Comparison of ENCODE assay signal across 8 cellular contexts in the genomic region with DNA sequence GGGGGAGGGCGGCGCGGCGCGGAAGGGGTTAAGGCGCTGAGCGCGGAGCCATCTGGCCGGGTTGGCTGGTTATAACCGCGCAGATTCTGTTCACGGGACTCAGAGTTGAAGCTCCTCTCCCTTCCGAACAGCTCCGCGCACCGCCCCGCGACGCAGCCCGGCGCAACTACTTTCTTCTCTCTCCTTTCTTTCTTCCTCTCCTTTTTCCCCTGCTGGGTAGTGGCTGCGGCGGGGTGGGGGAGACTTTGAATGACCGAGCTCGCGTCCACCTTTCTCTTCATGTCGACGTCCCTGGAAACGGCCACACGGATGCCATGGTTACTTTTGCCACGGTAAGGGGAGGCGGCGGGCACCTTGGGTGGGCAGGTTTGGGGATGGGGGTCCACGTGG. TPM values are rescaled to one million over a fixed set of nuclear protein-coding genes. Genes with fewer than 3 reads are reported as not detected.
DNase-seq lines count a peak whose midpoint lies in the region; ATAC-seq, FAIRE-seq and TF ChIP-seq lines count a peak whose summit lies in the region.

A gene (plus strand): TSS at position 98 of the 390 bp plus-strand sequence. CDS start 217 bp downstream, at position 315.

- WGBS in liver: 1% methylated on average over 34 of the region's 34 CpGs
- WGBS in HepG2 (ENCODE audit: low lambda C conversion rate): 32% methylated on average over 24 of the region's 34 CpGs

- no peak for FAIRE-seq in HepG2 (lab: Jason Lieb, UNC)
- no peak for FAIRE-seq in kidney (lab: Jason Lieb, UNC)

- H3K4me1 ChIP-seq in liver (ENCODE audit: control insufficient read depth in 4 of 4, insufficient read depth in 4 of 4, low read length in 3 of 4) (peaks cover 3 to 39% (median 16%) of the 10 kb centered on the region in 4 donors), HepG2 (ENCODE audit: insufficient read depth, low read length) (no peaks in the 10 kb centered on the region), kidney (ENCODE audit: control insufficient read depth in 1 of 2, insufficient read depth in 1 of 2, low read depth in 1 of 2, low read length in 2 of 2) (peaks cover 0 to 2% of the 10 kb centered on the region in 2 donors), tibial artery (peaks cover 0 to 54% (median 39%) of the 10 kb centered on the region in 4 donors)

- no peak for TF ChIP-seq POLR2A in HepG2 (IDR thresholded peaks at IDR 0.05; ENCODE audit: insufficient read depth in 1 of 2, low read depth in 2 of 2, low read length in 2 of 2)

- TF ChIP-seq RAD21 in liver (IDR thresholded peaks at IDR 0.05) (no peak), HepG2 (CRISPR knock-in tag; IDR thresholded peaks at IDR 0.05) (no peak)

- TF ChIP-seq CTCF in liver (IDR thresholded peaks at IDR 0.05; ENCODE audit: low read depth, low read length, missing input control) (no peak), HepG2 (CRISPR knock-in tag; IDR thresholded peaks at IDR 0.05) (no peak), astrocyte of the cerebellum (IDR thresholded peaks at IDR 0.05; ENCODE audit: low read depth, low read length, missing control alignments) (no peak), kidney (IDR thresholded peaks at IDR 0.05; ENCODE audit: borderline replicate concordance, extremely low read depth, insufficient read depth) (no peak), tibial artery (IDR thresholded peaks at IDR 0.05) (no peak)

- H3K9me3 ChIP-seq in liver (ENCODE audit: control insufficient read depth in 4 of 4, low read length in 3 of 4) (no peaks in the 10 kb centered on the region), HepG2 (ENCODE audit: low read length) (no peaks in the 10 kb centered on the region), kidney (ENCODE audit: control insufficient read depth in 1 of 2, low read length in 2 of 2) (no peaks in the 10 kb centered on the region), tibial artery (no peaks in the 10 kb centered on the region)

- no peak for TF ChIP-seq EP300 in HepG2 (IDR thresholded peaks at IDR 0.05; ENCODE audit: low read depth in 2 of 2, low read length in 2 of 2)
- no peak for TF ChIP-seq EP300 in HepG2 (CRISPR knock-in tag; IDR thresholded peaks at IDR 0.05; ENCODE audit: borderline replicate concordance)

- H3K36me3 ChIP-seq in liver (ENCODE audit: control insufficient read depth in 4 of 4, insufficient read depth in 3 of 4, low read depth in 1 of 4, low read length in 3 of 4) (no peaks in the 10 kb centered on the region), HepG2 (replicated peaks in 1 of 2; ENCODE audit: control insufficient read depth in 1 of 2, insufficient read depth in 2 of 2, low read length in 2 of 2) (no peaks in the 10 kb centered on the region), kidney (ENCODE audit: control insufficient read depth in 1 of 2, insufficient read depth in 2 of 2, low read length in 2 of 2) (no peaks in the 10 kb centered on the region), tibial artery (no peaks in the 10 kb centered on the region)

- no peaks in the 10 kb centered on the region for H3K79me2 ChIP-seq in HepG2 (ENCODE audit: insufficient read depth, low read length)

- DNase-seq in HepG2 (ENCODE audit: low spot score) (no peak), astrocyte of the cerebellum (ENCODE audit: low read depth) (no peak), kidney (no peak), tibial artery (peak in 1 of 2 donors; percentile 80), LoVo (ENCODE audit: low spot score) (no peak)
- DNase-seq in stimulated activated CD4-positive, alpha-beta T cell treated with anti-CD3 and anti-CD28 coated beads, Interleukin-12 subunit alpha, Interleukin-12 subunit beta, amount 100 ng/mL, for 4 hours: no peak

- POLR2A ChIA-PET in HepG2 (lab: Yijun Ruan, JAX): no interaction called here

- no TSS peak for BruUV-seq in HepG2 (replicated peaks; lab: Mats Ljungman, UMichigan)

- H3K9ac ChIP-seq in liver (ENCODE audit: low read depth in 1 of 2, low read length in 2 of 2) (peak within 1 kb of the TSS in 1 of 2 donors; percentile 49), HepG2 (ENCODE audit: insufficient read depth, low read depth, low read length) (no peak within 1 kb of the TSS), kidney (ENCODE audit: low read length in 2 of 2) (no peak within 1 kb of the TSS)

- no peaks in the 10 kb centered on the region for H4K20me1 ChIP-seq in HepG2 (ENCODE audit: insufficient read depth, low read length)

- CTCF ChIA-PET in HepG2 (lab: Yijun Ruan, JAX; ENCODE audit: low intra/inter-chr PET ratio, low total read pairs): no interaction called here

- no peak for ATAC-seq in HepG2
- ATAC-seq in HG03139 (IDR thresholded peaks at IDR 0.05; ENCODE audit: unreplicated experiment): no peak

- H3K4me2 ChIP-seq in HepG2 (ENCODE audit: low read depth, low read length): no peak within 1 kb of the TSS

- in situ Hi-C loops in HepG2 (cut with HindIII; ENCODE audit: extremely low pct_ligation_motif_present, low pct_unique_long_range_greater_than_20kb) (no loop called here), astrocyte of the cerebellum (cut with HindIII; ENCODE audit: low sequenced_read_pairs) (no loop called here)

- peaks cover 0 to 6% (median 1%) of the 10 kb centered on the region in 4 donors for H3K27me3 ChIP-seq in liver (ENCODE audit: control insufficient read depth in 4 of 4, insufficient read depth in 4 of 4, low read length in 3 of 4)
- H3K27me3 ChIP-seq in HepG2 (ENCODE audit: control insufficient read depth in 1 of 2, insufficient read depth in 2 of 2, low read length in 2 of 2): peaks cover 6 to 36% of the 10 kb centered on the region in 2 experiments; a peak in 4 of 5 replicates
- no peaks in the 10 kb centered on the region for H3K27me3 ChIP-seq in tibial artery

- intact Hi-C loops in HepG2 (cut with micrococcal nuclease; ENCODE audit: unreplicated experiment) (no loop called here), kidney (cut with DNase I) (no loop called here), tibial artery (cut with DNase I; ENCODE audit: low total_unique reads) (loop anchor here (5.0 kb wide), 1 partner anchor 60 kb away; no protein-coding TSS in a partner anchor)

- H3K27ac ChIP-seq in liver (ENCODE audit: low read depth in 1 of 2, low read length in 2 of 2): peak within 1 kb of the TSS; percentile 82 to 83
- H3K27ac ChIP-seq in HepG2 (ENCODE audit: extremely low read length, insufficient read depth, low read length): no peak within 1 kb of the TSS
- H3K27ac ChIP-seq in kidney (ENCODE audit: low read depth in 2 of 2, low read length in 2 of 2): peak within 1 kb of the TSS; percentile 33 to 43
- peak within 1 kb of the TSS; percentile 92 to 96 for H3K27ac ChIP-seq in tibial artery

- H3K4me3 ChIP-seq in liver (ENCODE audit: low read depth in 1 of 3, low read length in 3 of 3) (peak within 1 kb of the TSS; percentile 44 to 68 (median 60)), HepG2 (replicated peaks in 1 of 3; ENCODE audit: insufficient read depth in 1 of 3, low read depth in 2 of 3, low read length in 3 of 3) (no peak within 1 kb of the TSS), astrocyte of the cerebellum (ENCODE audit: low read depth, low read length) (peak within 1 kb of the TSS; percentile 52), kidney (ENCODE audit: low read length in 2 of 2) (peak within 1 kb of the TSS; percentile 18 to 54), tibial artery (peak within 1 kb of the TSS; percentile 76 to 82)

- no peak within 1 kb of the TSS for H2AFZ ChIP-seq in HepG2 (ENCODE audit: low read length)

TF ChIP-seq in liver, 16 proteins besides CTCF, POLR2A, EP300 and RAD21:
- TF ChIP-seq YY1 (IDR thresholded peaks at IDR 0.05): no peak
- no peak for TF ChIP-seq RXRA (IDR thresholded peaks at IDR 0.05)
- no peak for TF ChIP-seq EGR1 (IDR thresholded peaks at IDR 0.05; ENCODE audit: low read depth in 2 of 2)
- TF ChIP-seq GABPA (IDR thresholded peaks at IDR 0.05 in 1 of 2, conservative IDR thresholded peaks at IDR 0.05 in 1 of 2): no peak
- TF ChIP-seq HNF4A (conservative IDR thresholded peaks at IDR 0.05): no peak
- TF ChIP-seq FOXA2 (IDR thresholded peaks at IDR 0.05): no peak
- no peak for TF ChIP-seq NR2F2 (IDR thresholded peaks at IDR 0.05)
- no peak for TF ChIP-seq JUND (IDR thresholded peaks at IDR 0.05)

TF ChIP-seq in HepG2, 621 proteins besides CTCF, POLR2A, EP300 and RAD21 (continues in another document):
- TF ChIP-seq, protein P1, sequence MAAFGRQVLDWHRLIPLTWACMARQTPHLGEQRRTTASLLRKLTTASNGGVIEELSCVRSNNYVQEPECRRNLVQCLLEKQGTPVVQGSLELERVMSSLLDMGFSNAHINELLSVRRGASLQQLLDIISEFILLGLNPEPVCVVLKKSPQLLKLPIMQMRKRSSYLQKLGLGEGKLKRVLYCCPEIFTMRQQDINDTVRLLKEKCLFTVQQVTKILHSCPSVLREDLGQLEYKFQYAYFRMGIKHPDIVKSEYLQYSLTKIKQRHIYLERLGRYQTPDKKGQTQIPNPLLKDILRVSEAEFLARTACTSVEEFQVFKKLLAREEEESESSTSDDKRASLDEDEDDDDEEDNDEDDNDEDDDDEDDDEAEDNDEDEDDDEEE (CRISPR knock-in tag; IDR thresholded peaks at IDR 0.05): no peak
- TF ChIP-seq ZNF720 (CRISPR knock-in tag; IDR thresholded peaks at IDR 0.05) (no peak), ZNF674 (CRISPR knock-in tag; IDR thresholded peaks at IDR 0.05; ENCODE audit: low read depth) (no peak)

RNA-seq across cellular contexts. Expression of the gene that starts here (rescaled TPM):
- 1 to 10 TPM in 1 of 2 donors, under 1 TPM in 1; 0.89 to 1.4 TPM for total RNA-seq in liver
- polyA plus RNA-seq in liver: 1 to 10 TPM; 1.5 to 2.8 TPM
- total RNA-seq in HepG2 (2016; rRNA removed; fragmentation: Illumina TruSeq; extraction: Trizol): not detected in 2 replicates
- not detected in 2 replicates for total RNA-seq in HepG2 (2016; cell fraction: cytosol; rRNA removed; fragmentation: Illumina TruSeq; extraction: Trizol; ENCODE audit: low read depth)
- total RNA-seq in HepG2 (2016; cell fraction: insoluble cytoplasmic fraction; rRNA removed; fragmentation: Illumina TruSeq; extraction: Trizol): not detected in 2 replicates
- total RNA-seq in HepG2 (2016; cell fraction: membrane; rRNA removed; fragmentation: Illumina TruSeq; extraction: Trizol): not detected in 2 replicates
- not detected in 2 replicates for total RNA-seq in HepG2 (2016; cell fraction: nucleus; rRNA removed; fragmentation: Illumina TruSeq; extraction: Trizol)
- not detected in 2 replicates for polyA plus RNA-seq in HepG2 (2011; rRNA removed)
- not detected in 2 replicates for polyA plus RNA-seq in HepG2 (2011; cell fraction: cytosol; rRNA removed)
- polyA plus RNA-seq in HepG2 (2011; cell fraction: nucleus; rRNA removed): not detected in 2 replicates
- polyA plus RNA-seq in HepG2 (2012): not detected in 2 replicates
- not detected in 2 replicates for polyA plus RNA-seq in HepG2 (2016; cell fraction: cytosol; fragmentation: Illumina TruSeq; extraction: Trizol; ENCODE audit: low read depth)
- polyA plus RNA-seq in HepG2 (2016; cell fraction: insoluble cytoplasmic fraction; fragmentation: Illumina TruSeq; extraction: Trizol; ENCODE audit: low read depth): not detected in 2 replicates
- not detected in 2 replicates for polyA plus RNA-seq in HepG2 (2016; cell fraction: membrane; fragmentation: Illumina TruSeq; extraction: Trizol; ENCODE audit: low read depth)
- not detected in 2 replicates for polyA plus RNA-seq in HepG2 (2016; cell fraction: nucleus; fragmentation: Illumina TruSeq; extraction: Trizol; ENCODE audit: insufficient read depth, low read depth)
- not detected in 2 replicates for polyA minus RNA-seq in HepG2 (2011; rRNA and poly(A)+ RNA removed; ENCODE audit: low replicate concordance)
- polyA minus RNA-seq in HepG2 (2011; cell fraction: cytosol; rRNA and poly(A)+ RNA removed): not detected in 2 replicates
- not detected in 2 replicates for polyA minus RNA-seq in HepG2 (2011; cell fraction: nucleus; rRNA and poly(A)+ RNA removed)
- 3.5 TPM for total RNA-seq in kidney
- 2.9 TPM for polyA plus RNA-seq in kidney (ENCODE audit: insufficient read depth, low read depth, low replicate concordance)

Comparison
In these comparisons a context has a peak if more than half of its experiments do, and no peak if none do; other contexts are left out.
1. H3K4me3 ChIP-seq: peak in liver (3 of 3), astrocyte of the cerebellum (single experiment), kidney (2 of 2) and tibial artery (2 of 2); none in HepG2 (0 of 3).